In the genomic region with DNA sequence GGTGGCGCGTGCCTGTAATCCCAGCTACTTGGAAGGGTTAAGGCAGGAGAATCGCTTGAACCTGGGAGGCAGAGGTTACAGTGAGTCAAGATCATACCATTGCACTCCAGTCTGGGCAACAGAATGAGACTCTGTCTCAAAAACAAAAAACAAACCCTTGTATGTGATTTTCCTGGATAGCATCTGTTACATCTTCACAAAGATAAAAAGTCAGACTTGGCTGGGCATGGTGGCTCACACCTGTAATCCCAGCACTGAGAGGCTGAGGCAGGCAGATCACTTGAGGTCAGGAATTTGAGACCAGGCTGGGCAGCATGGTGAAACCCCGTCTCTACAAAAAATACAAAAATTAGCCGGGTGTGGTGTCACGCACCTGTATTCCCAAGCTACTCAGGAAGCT, we compare ENCODE assay signal across 7 cellular contexts. TPM values are rescaled to one million over a fixed set of nuclear protein-coding genes. Genes with fewer than 3 reads are reported as not detected.
DNase-seq lines count a peak whose midpoint lies in the region; ATAC-seq, FAIRE-seq and TF ChIP-seq lines count a peak whose summit lies in the region.
"Not testable (repeated sequence)": the region's sequence is repeated elsewhere in the genome, so short reads cannot be mapped to it uniquely, and the experiment has no call there.

No MANE protein-coding gene starts in this region.

- TF ChIP-seq CTCF in IMR-90 (conservative IDR thresholded peaks at IDR 0.05; ENCODE audit: low read depth, low read length); colonic mucosa (IDR thresholded peaks at IDR 0.05); keratinocyte (optimal IDR thresholded peaks at IDR 0.05 in 1 of 3, IDR thresholded peaks at IDR 0.05 in 1 of 3, conservative IDR thresholded peaks at IDR 0.05 in 1 of 3; ENCODE audit: extremely low read depth in 1 of 3, insufficient read depth in 2 of 3, low read length in 3 of 3); natural killer cell (IDR thresholded peaks at IDR 0.05); stomach (IDR thresholded peaks at IDR 0.05): not testable (repeated sequence)

- H3K4me1 Mint-ChIP-seq in T-helper 2 cell treated with Interferon-gamma antibody and Interleukin-4, amounts not matched to agents 5 μg/mL and 100 μg/mL, for 36 hours (ENCODE audit: low read depth): peaks cover 51% of the 10 kb centered on the region
- H3K4me1 Mint-ChIP-seq in activated naive CD4-positive, alpha-beta T cell treated with anti-CD3 and anti-CD28 coated beads, Interleukin-2, amount 10 ng/mL, durations not matched to agents 7 days and 5 days: peaks cover 69% of the 10 kb centered on the region
- H3K4me1 Mint-ChIP-seq in natural killer cell: peaks cover 32 to 44% of the 10 kb centered on the region in 2 donors

- H3K27ac Mint-ChIP-seq in T-helper 2 cell treated with Interferon-gamma antibody and Interleukin-4, amounts not matched to agents 5 μg/mL and 100 μg/mL, for 36 hours: peak overlapping the region; percentile 93
- H3K27ac Mint-ChIP-seq in activated naive CD4-positive, alpha-beta T cell treated with anti-CD3 and anti-CD28 coated beads, Interleukin-2, amount 10 ng/mL, durations not matched to agents 7 days and 5 days: peak overlapping the region; percentile 68
- H3K27ac Mint-ChIP-seq in natural killer cell: peak overlapping the region; percentile 91 to 97

- WGBS in IMR-90 (ENCODE audit: extremely low coverage in 2 of 2, insufficient read length in 1 of 2), 2 experiments: no CpG with 5 or more reads among the region's 6 CpGs
- 87 to 94% (median 92%) methylated on average over 6 of the region's 6 CpGs for WGBS in stomach, 5 donors

- not testable (repeated sequence) for FAIRE-seq in keratinocyte (lab: Jason Lieb, UNC)

- in situ Hi-C loops in IMR-90 (cut with MboI; ENCODE audit: low sequenced_read_pairs): not testable (repeated sequence)

- not testable (repeated sequence) for H2BK5ac ChIP-seq in IMR-90 (ENCODE audit: low read depth, low read length, poor library complexity, severe bottlenecking)

- peaks cover 21% of the 10 kb centered on the region for H3K36me3 ChIP-seq in IMR-90 (ENCODE audit: control insufficient read depth, insufficient read depth, low read length)
- H3K36me3 ChIP-seq in colonic mucosa: peaks cover 17% of the 10 kb centered on the region
- H3K36me3 ChIP-seq in keratinocyte (ENCODE audit: control insufficient read depth in 2 of 2, extremely low read depth in 1 of 2, insufficient read depth in 2 of 2, low read length in 2 of 2): peaks cover 39 to 67% of the 10 kb centered on the region in 2 experiments
- peaks cover 16 to 68% (median 29%) of the 10 kb centered on the region in 4 donors for H3K36me3 ChIP-seq in stomach

- BruUV-seq in IMR-90 (replicated peaks; lab: Mats Ljungman, UMichigan): not testable (repeated sequence)

- H3K9me3 Mint-ChIP-seq in T-helper 2 cell treated with Interferon-gamma antibody and Interleukin-4, amounts not matched to agents 5 μg/mL and 100 μg/mL, for 36 hours; activated naive CD4-positive, alpha-beta T cell treated with anti-CD3 and anti-CD28 coated beads, Interleukin-2, amount 10 ng/mL, durations not matched to agents 7 days and 5 days; natural killer cell: not testable (repeated sequence)

- H3K56ac ChIP-seq in IMR-90 (ENCODE audit: extremely low read depth, insufficient read depth, low read length): not testable (repeated sequence)

- not testable (repeated sequence) for H2BK20ac ChIP-seq in IMR-90 (ENCODE audit: low read depth, low read length)

- H3K27me3 Mint-ChIP-seq in T-helper 2 cell treated with Interferon-gamma antibody and Interleukin-4, amounts not matched to agents 5 μg/mL and 100 μg/mL, for 36 hours (ENCODE audit: low read depth); activated naive CD4-positive, alpha-beta T cell treated with anti-CD3 and anti-CD28 coated beads, Interleukin-2, amount 10 ng/mL, durations not matched to agents 7 days and 5 days; natural killer cell (ENCODE audit: low read depth in 2 of 2): not testable (repeated sequence)

- intact Hi-C loops in IMR-90 (cut with micrococcal nuclease); colonic mucosa (cut with DNase I); natural killer cell (cut with micrococcal nuclease); stomach (cut with DNase I; ENCODE audit: low total_unique reads): not testable (repeated sequence)

- not testable (repeated sequence) for H4K5ac ChIP-seq in IMR-90 (ENCODE audit: low read depth, low read length)

- POLR2A ChIA-PET in IMR-90 (lab: Charles Lee; ENCODE audit: unreplicated experiment): not testable (repeated sequence)

- H4K20me1 ChIP-seq in IMR-90 (ENCODE audit: insufficient read depth, low read length): peaks cover 64% of the 10 kb centered on the region
- H4K20me1 ChIP-seq in keratinocyte (ENCODE audit: control insufficient read depth, extremely low read depth, insufficient read depth, low read length): peaks cover 79% of the 10 kb centered on the region

- peaks cover 21% of the 10 kb centered on the region for H3K9me1 ChIP-seq in IMR-90 (ENCODE audit: insufficient read depth, low read length)
- not testable (repeated sequence) for H3K9me1 ChIP-seq in keratinocyte (ENCODE audit: control insufficient read depth, extremely low read depth, insufficient read depth, low read length)

- TF ChIP-seq EP300 in stomach (IDR thresholded peaks at IDR 0.05): not testable (repeated sequence)

- not testable (repeated sequence) for TF ChIP-seq POLR2A in IMR-90 (IDR thresholded peaks at IDR 0.05; ENCODE audit: low read depth, low read length); stomach (IDR thresholded peaks at IDR 0.05)

- TF ChIP-seq RAD21 in IMR-90 (IDR thresholded peaks at IDR 0.05; ENCODE audit: low read length): not testable (repeated sequence)

- peaks cover 26 to 81% of the 10 kb centered on the region in 2 experiments for H3K79me1 ChIP-seq in IMR-90 (ENCODE audit: low read depth in 1 of 2, low read length in 2 of 2)

- 0 out of 4 replicates have a peak overlapping the region, but pooled peaks of 1 of the 2 experiments have one; percentile 33 for H4K8ac ChIP-seq in IMR-90 (ENCODE audit: low read depth in 2 of 2, low read length in 2 of 2)

- not testable (repeated sequence) for H2AFZ ChIP-seq in IMR-90 (replicated peaks; ENCODE audit: low read length, poor library complexity); keratinocyte (ENCODE audit: control insufficient read depth, low read length)

- H3K4me3 ChIP-seq in IMR-90 (ENCODE audit: insufficient read depth, low read depth, low read length); colonic mucosa; keratinocyte (ENCODE audit: control insufficient read depth in 2 of 3, extremely low read depth in 1 of 3, insufficient read depth in 2 of 3, low read depth in 1 of 3, low read length in 3 of 3); stomach: not testable (repeated sequence)

- peaks cover 69% of the 10 kb centered on the region for H3K36me3 Mint-ChIP-seq in T-helper 2 cell treated with Interferon-gamma antibody and Interleukin-4, amounts not matched to agents 5 μg/mL and 100 μg/mL, for 36 hours (ENCODE audit: low read depth)
- peaks cover 70% of the 10 kb centered on the region for H3K36me3 Mint-ChIP-seq in activated naive CD4-positive, alpha-beta T cell treated with anti-CD3 and anti-CD28 coated beads, Interleukin-2, amount 10 ng/mL, durations not matched to agents 7 days and 5 days
- H3K36me3 Mint-ChIP-seq in natural killer cell: not testable (repeated sequence)

- H3K23ac ChIP-seq in IMR-90 (ENCODE audit: low read depth, low read length): not testable (repeated sequence)

- H4K91ac ChIP-seq in IMR-90 (ENCODE audit: insufficient read depth, low read depth, low read length): 0 out of 2 replicates have a peak overlapping the region, but pooled peaks have one; percentile 15

- not testable (repeated sequence) for H3K27me3 ChIP-seq in IMR-90 (ENCODE audit: control insufficient read depth, insufficient read depth, low read length); colonic mucosa; keratinocyte (ENCODE audit: control insufficient read depth, extremely low read depth, insufficient read depth, low read length); stomach

- not testable (repeated sequence) for ATAC-seq in IMR-90 (ENCODE audit: low read depth); natural killer cell

- not testable (repeated sequence) for H3K9ac ChIP-seq in IMR-90 (ENCODE audit: low read depth, low read length); colonic mucosa (ENCODE audit: low read depth in 2 of 2, low read length in 2 of 2)
- peak overlapping the region; percentile 9 for H3K9ac ChIP-seq in keratinocyte (ENCODE audit: control insufficient read depth, extremely low read depth, insufficient read depth, low read length)

- H2AK5ac ChIP-seq in IMR-90 (ENCODE audit: low read depth, low read length): peak overlapping the region; percentile 78

- not testable (repeated sequence) for H3K27ac ChIP-seq in IMR-90 (ENCODE audit: insufficient read depth, low read length)
- peak overlapping the region; percentile 93 for H3K27ac ChIP-seq in colonic mucosa
- peak overlapping the region; percentile 14 for H3K27ac ChIP-seq in keratinocyte (ENCODE audit: control insufficient read depth, insufficient read depth, low read length)
- peak overlapping the region in 4 of 5 donors; percentile 90 to 100 (median 98) for H3K27ac ChIP-seq in stomach

- not testable (repeated sequence) for H3K9me3 ChIP-seq in IMR-90 (ENCODE audit: control insufficient read depth, insufficient read depth, low read length); colonic mucosa; keratinocyte (ENCODE audit: control insufficient read depth, low read depth, low read length); stomach

- peak overlapping the region; percentile 15 for H3K4me3 Mint-ChIP-seq in T-helper 2 cell treated with Interferon-gamma antibody and Interleukin-4, amounts not matched to agents 5 μg/mL and 100 μg/mL, for 36 hours
- not testable (repeated sequence) for H3K4me3 Mint-ChIP-seq in activated naive CD4-positive, alpha-beta T cell treated with anti-CD3 and anti-CD28 coated beads, Interleukin-2, amount 10 ng/mL, durations not matched to agents 7 days and 5 days; natural killer cell

- H2AK9ac ChIP-seq in IMR-90 (replicated peaks; ENCODE audit: low read depth, low read length, poor library complexity): not testable (repeated sequence)

- H3K4me1 ChIP-seq in IMR-90 (ENCODE audit: control insufficient read depth, insufficient read depth, low read length): peaks cover 11% of the 10 kb centered on the region
- peaks cover 15% of the 10 kb centered on the region for H3K4me1 ChIP-seq in colonic mucosa
- H3K4me1 ChIP-seq in keratinocyte (ENCODE audit: control insufficient read depth, extremely low read depth, insufficient read depth, low read length): peaks cover 61% of the 10 kb centered on the region
- H3K4me1 ChIP-seq in stomach: peaks cover 36 to 80% (median 40%) of the 10 kb centered on the region in 4 donors

- not testable (repeated sequence) for H2BK15ac ChIP-seq in IMR-90 (ENCODE audit: low read depth, low read length)

- dilution Hi-C loops in IMR-90 (cut with HindIII; ENCODE audit: low sequenced_read_pairs, unreplicated experiment); keratinocyte (cut with MboI; ENCODE audit: extremely low pct_ligation_motif_present, low sequenced_read_pairs): not testable (repeated sequence)

- H3K4ac ChIP-seq in IMR-90 (ENCODE audit: low read depth, low read length): not testable (repeated sequence)

- peaks cover 87% of the 10 kb centered on the region for H3K79me2 ChIP-seq in keratinocyte (ENCODE audit: control insufficient read depth, insufficient read depth, low read length)

- CTCF ChIA-PET in IMR-90 (lab: Yijun Ruan, JAX): not testable (repeated sequence)
- CTCF ChIA-PET in activated naive CD4-positive, alpha-beta T cell treated with anti-CD3 and anti-CD28 coated beads, Interleukin-2, amount 10 ng/mL, durations not matched to agents 7 days and 5 days (lab: Charles Lee): interaction anchor here (1.5 kb wide), 1 partner anchor 61 kb away, joined by 6 read pairs; no protein-coding TSS in a partner anchor

- not testable (repeated sequence) for H3K14ac ChIP-seq in IMR-90 (replicated peaks; ENCODE audit: low read depth, low read length)

- H2BK120ac ChIP-seq in IMR-90 (ENCODE audit: low read depth, low read length): not testable (repeated sequence)

- not testable (repeated sequence) for H3K18ac ChIP-seq in IMR-90 (ENCODE audit: low read depth, low read length)

- H3K4me2 ChIP-seq in IMR-90 (ENCODE audit: low read depth, low read length): not testable (repeated sequence)
- H3K4me2 ChIP-seq in keratinocyte (ENCODE audit: control insufficient read depth, extremely low read depth, insufficient read depth, low read depth, low read length): peak overlapping the region; percentile 37

- DNase-seq in IMR-90; T-helper 2 cell treated with Interferon-gamma antibody and Interleukin-4, amounts not matched to agents 5 μg/mL and 100 μg/mL, for 36 hours (ENCODE audit: low spot score); activated naive CD4-positive, alpha-beta T cell treated with anti-CD3 and anti-CD28 coated beads, Interleukin-2, amount 10 ng/mL, durations not matched to agents 7 days and 5 days; colonic mucosa; keratinocyte (ENCODE audit: low read depth, low spot score); natural killer cell; stomach: not testable (repeated sequence)

RNA-seq across cellular contexts. Expression of gene LDLR, which starts 8.1 kb away (rescaled TPM):
- total RNA-seq in IMR-90 (2012; rRNA removed) (40.5 and 45.2 TPM in 2 replicates), colonic mucosa (100 to 1,000 TPM in 1 of 2 donors, 10 to 100 TPM in 1; 65.0 to 190 TPM), natural killer cell (100 to 1,000 TPM in 2 of 3 donors, 10 to 100 TPM in 1; 84.7 to 172 (median 112) TPM), stomach (100 to 1,000 TPM in 4 of 5 donors, 10 to 100 TPM in 1; 45.5 to 626 (median 149) TPM)
- polyA plus RNA-seq in IMR-90 (2012; rRNA removed) (53.8 and 61.2 TPM in 2 replicates), keratinocyte (182 to 325 TPM (median 241 TPM) in 3 replicates), stomach (10 to 100 TPM; 23.2 to 36.4 (median 27.6) TPM)
- polyA plus RNA-seq in IMR-90 (2012; cell fraction: cytosol; rRNA removed): 43.2 and 44.9 TPM in 2 replicates
- 51.0 and 64.7 TPM in 2 replicates for polyA plus RNA-seq in IMR-90 (2012; cell fraction: nucleus; rRNA removed; ENCODE audit: low replicate concordance)
- polyA plus RNA-seq in keratinocyte (2011; ENCODE audit: low read depth): 88.4 TPM
- 106 and 112 TPM in 2 replicates for polyA plus RNA-seq in keratinocyte (2011; cell fraction: cytosol; rRNA removed)
- 592 and 620 TPM in 2 replicates for polyA plus RNA-seq in keratinocyte (2011; cell fraction: nucleus; rRNA removed)
- 111 and 279 TPM in 2 replicates for polyA plus RNA-seq in keratinocyte (2012; ENCODE audit: low replicate concordance)
- 329 to 852 TPM (median 451 TPM) in 3 replicates for polyA minus RNA-seq in keratinocyte
- 266 TPM for polyA minus RNA-seq in keratinocyte (2011; cell fraction: cytosol; rRNA and poly(A)+ RNA removed)
- polyA minus RNA-seq in keratinocyte (2011; cell fraction: nucleus; rRNA and poly(A)+ RNA removed): 877 and 920 TPM in 2 replicates

RNA-seq across cellular contexts. Expression of gene SPC24, which starts 58.2 kb away (rescaled TPM):
- total RNA-seq in IMR-90 (2012; rRNA removed) (68.3 and 97.5 TPM in 2 replicates), colonic mucosa (10 to 100 TPM in 1 of 2 donors, 1 to 10 TPM in 1; 9.4 to 47.6 TPM), natural killer cell (1 to 10 TPM; 1.7 to 6.1 (median 4.1) TPM), stomach (10 to 100 TPM in 3 of 5 donors, not detected in 2; 11.9 to 20.4 (median 18.7) TPM)
- polyA plus RNA-seq in IMR-90 (2012; rRNA removed) (11.7 and 12.2 TPM in 2 replicates), keratinocyte (1.8 to 8.0 TPM (median 6.4 TPM) in 3 replicates), stomach (1 to 10 TPM; 3.7 to 6.5 (median 5.0) TPM)
- 12.4 and 24.6 TPM in 2 replicates for polyA plus RNA-seq in IMR-90 (2012; cell fraction: cytosol; rRNA removed)
- polyA plus RNA-seq in IMR-90 (2012; cell fraction: nucleus; rRNA removed; ENCODE audit: low replicate concordance): 10.7 and 11.4 TPM in 2 replicates
- 0.44 TPM for polyA plus RNA-seq in keratinocyte (2011; ENCODE audit: low read depth)
- polyA plus RNA-seq in keratinocyte (2011; cell fraction: cytosol; rRNA removed): 1.1 and 2.1 TPM in 2 replicates
- 0.99 and 1.8 TPM in 2 replicates for polyA plus RNA-seq in keratinocyte (2011; cell fraction: nucleus; rRNA removed)
- polyA plus RNA-seq in keratinocyte (2012; ENCODE audit: low replicate concordance): 0.11 and 8.6 TPM in 2 replicates
- polyA minus RNA-seq in keratinocyte: 4.6 to 20.9 TPM (median 14.5 TPM) in 3 replicates
- polyA minus RNA-seq in keratinocyte (2011; cell fraction: cytosol; rRNA and poly(A)+ RNA removed): 20.9 TPM
- polyA minus RNA-seq in keratinocyte (2011; cell fraction: nucleus; rRNA and poly(A)+ RNA removed): 3.0 and 3.3 TPM in 2 replicates
